ENCODE assay signal across 7 cellular contexts in genomic region chrX:87310780-87311179, GRCh38.
"Had no signal": no experiment of that assay in that cellular context is flagged by ENCODE, and none has a peak within 500 bp of the region (broad histone marks: within the 10 kb centered on the region; RNA-seq: fewer than 3 reads in every experiment).

No MANE protein-coding gene starts in this region.

- H3K27ac ChIP-seq: HL-60 had no signal

- H3K27ac Mint-ChIP-seq: IgD-negative memory B cell had no signal

- H3K4me3 ChIP-seq: K562 had no signal

- FAIRE-seq: HepG2, HTR-8/SVneo, K562 had no signal

- H3K4me3 Mint-ChIP-seq: IgD-negative memory B cell had no signal

- DNase-seq: IMR-90, KBM-7 had no signal

- H3K36me3 Mint-ChIP-seq: IgD-negative memory B cell had no signal

- ATAC-seq: HepG2, K562 had no signal

- H3K27me3 Mint-ChIP-seq: IgD-negative memory B cell had no signal
